Comparison of ENCODE assay signal across 15 cellular contexts in genomic region chr5:163396941-163397340, GRCh38.
"Had no signal": no experiment of that assay in that cellular context is flagged by ENCODE, and none has a peak within 500 bp of the region (broad histone marks: within the 10 kb centered on the region; RNA-seq: fewer than 3 reads in every experiment).

No MANE protein-coding gene starts in this region.

- H3K27me3 ChIP-seq: body of pancreas, pancreas, testis, vagina had no signal

- H3K4me1 ChIP-seq: body of pancreas, pancreas, testis, vagina had no signal

- H3K36me3 ChIP-seq: pancreas, vagina had no signal

- H3K27ac ChIP-seq: body of pancreas, pancreas, testis, vagina had no signal

- H3K9me3 Mint-ChIP-seq: activated naive CD4-positive, alpha-beta T cell treated with anti-CD3 and anti-CD28 coated beads, Interleukin-2, amount 50 U/mL, for 24 hours; stimulated activated naive CD8-positive, alpha-beta T cell treated with anti-CD3 and anti-CD28 coated beads, Interleukin-15, amount 100 ng/mL, for 72 hours had no signal

- H3K9me3 ChIP-seq: body of pancreas, pancreas, testis, vagina had no signal

- H3K4me1 Mint-ChIP-seq: activated naive CD4-positive, alpha-beta T cell treated with anti-CD3 and anti-CD28 coated beads, Interleukin-2, amount 50 U/mL, for 24 hours; neural crest cell; stimulated activated naive CD8-positive, alpha-beta T cell treated with anti-CD3 and anti-CD28 coated beads, Interleukin-15, amount 100 ng/mL, for 72 hours had no signal

- H3K27ac Mint-ChIP-seq: activated naive CD4-positive, alpha-beta T cell treated with anti-CD3 and anti-CD28 coated beads, Interleukin-2, amount 50 U/mL, for 24 hours had no signal

- ATAC-seq: body of pancreas; pancreas; stimulated activated naive CD8-positive, alpha-beta T cell treated with anti-CD3 and anti-CD28 coated beads, Interleukin-15, amount 100 ng/mL, for 72 hours had no signal

- H3K4me3 Mint-ChIP-seq: activated naive CD4-positive, alpha-beta T cell treated with anti-CD3 and anti-CD28 coated beads, Interleukin-2, amount 50 U/mL, for 24 hours; neural crest cell; stimulated activated naive CD8-positive, alpha-beta T cell treated with anti-CD3 and anti-CD28 coated beads, Interleukin-15, amount 100 ng/mL, for 72 hours had no signal

- DNase-seq: activated CD4-positive, alpha-beta T cell treated with anti-CD3 and anti-CD28 coated beads, Interleukin-2, amount 50 U/mL, for 4 hours; activated CD4-positive, CD25-positive, alpha-beta regulatory T cell treated with anti-CD3 and anti-CD28 coated beads, Interleukin-2, amount 50 U/mL, for 72 hours; activated effector memory CD4-positive, alpha-beta T cell treated with Interleukin-2 at 50 U/mL for 16 hours; activated T-cell treated with anti-CD3 and anti-CD28 coated beads, Interleukin-2, amount 50 U/mL, for 1 hour; body of pancreas; central memory CD4-positive, alpha-beta T cell; hippocampal formation; pancreas; stimulated activated CD4-positive, alpha-beta T cell treated with anti-CD3 and anti-CD28 coated beads, Interleukin-15, amount 100 ng/mL, for 24 hours; stimulated activated CD4-positive, alpha-beta T cell treated with anti-CD3 and anti-CD28 coated beads, Interleukin-4, amount 100 ng/mL, for 24 hours; stimulated activated naive CD8-positive, alpha-beta T cell treated with anti-CD3 and anti-CD28 coated beads, Interleukin-15, amount 100 ng/mL, for 72 hours; testis had no signal

- H3K4me3 ChIP-seq: body of pancreas, pancreas, testis, vagina had no signal
